ENCODE assay signal across 16 cellular contexts in genomic region chrX:124234348-124234747, GRCh38.
DNase-seq lines count a peak whose midpoint lies in the region; TF ChIP-seq lines count a peak whose summit lies in the region.
"Had no signal": no experiment of that assay in that cellular context is flagged by ENCODE, and none has a peak within 500 bp of the region (broad histone marks: within the 10 kb centered on the region; RNA-seq: fewer than 3 reads in every experiment).

No MANE protein-coding gene starts in this region.

- H3K27me3 ChIP-seq in hepatocyte = no peaks in the 10 kb centered on the region
- H3K27me3 ChIP-seq in rectal smooth muscle tissue (ENCODE audit: control insufficient read depth, insufficient read depth, low read length) = no peaks in the 10 kb centered on the region
- no peaks in the 10 kb centered on the region for H3K27me3 ChIP-seq in osteoblast (ENCODE audit: insufficient read depth, low read length)

- no peaks in the 10 kb centered on the region for H3K36me3 Mint-ChIP-seq in type B pancreatic cell
- no peaks in the 10 kb centered on the region for H3K36me3 Mint-ChIP-seq in activated CD4-positive, alpha-beta T cell treated with anti-CD3 and anti-CD28 coated beads, Interleukin-2, amount 10 ng/mL, durations not matched to agents 7 days and 5 days (ENCODE audit: low read depth)
- H3K36me3 Mint-ChIP-seq in nephron progenitor cell (ENCODE audit: low read depth) = no peaks in the 10 kb centered on the region
- H3K36me3 Mint-ChIP-seq: CD4-positive, alpha-beta memory T cell had no signal

- H3K27ac ChIP-seq in hepatocyte (no peak overlapping the region), rectal smooth muscle tissue (ENCODE audit: low read depth, low read length) (peak overlapping the region; percentile 23), osteoblast (ENCODE audit: low read depth, low read length) (no peak overlapping the region)
- H3K27ac ChIP-seq: GM23248 had no signal

- H3K4me1 Mint-ChIP-seq in type B pancreatic cell (ENCODE audit: unreplicated experiment) (peaks cover 4% of the 10 kb centered on the region), nephron progenitor cell (peaks cover 10% of the 10 kb centered on the region)
- H3K4me1 Mint-ChIP-seq in activated CD4-positive, alpha-beta T cell treated with anti-CD3 and anti-CD28 coated beads, Interleukin-2, amount 10 ng/mL, durations not matched to agents 7 days and 5 days = peaks cover 41% of the 10 kb centered on the region

- H3K9me2 ChIP-seq in hepatocyte (replicated peaks; ENCODE audit: insufficient read depth) = no peaks in the 10 kb centered on the region

- H3K4me3 Mint-ChIP-seq in type B pancreatic cell (no peak overlapping the region), nephron progenitor cell (no peak overlapping the region)
- no peak overlapping the region for H3K4me3 Mint-ChIP-seq in activated CD4-positive, alpha-beta T cell treated with anti-CD3 and anti-CD28 coated beads, Interleukin-2, amount 10 ng/mL, durations not matched to agents 7 days and 5 days
- H3K4me3 Mint-ChIP-seq: CD4-positive, alpha-beta memory T cell had no signal

- 44% methylated on average over 8 of the region's 8 CpGs for WGBS in hepatocyte (ENCODE audit: low lambda C conversion rate, missing lambda C conversion rate)

- H3K9me3 ChIP-seq in hepatocyte (ENCODE audit: low read depth) = no peaks in the 10 kb centered on the region
- no peaks in the 10 kb centered on the region for H3K9me3 ChIP-seq in osteoblast (ENCODE audit: low read depth, low read length)

- no peak for TF ChIP-seq CTCF in hepatocyte (IDR thresholded peaks at IDR 0.05; ENCODE audit: poor library complexity)
- TF ChIP-seq CTCF in type B pancreatic cell (conservative IDR thresholded peaks at IDR 0.05) = no peak
- TF ChIP-seq CTCF in nephron progenitor cell (IDR thresholded peaks at IDR 0.05) = no peak
- TF ChIP-seq CTCF in osteoblast (IDR thresholded peaks at IDR 0.05; ENCODE audit: extremely low read depth, low read depth, low read length) = no peak

- no peak overlapping the region for H3K9ac ChIP-seq in rectal smooth muscle tissue (ENCODE audit: low read length)
- H3K9ac ChIP-seq: GM23248 had no signal

- H4K20me1 ChIP-seq in hepatocyte (ENCODE audit: insufficient read depth, poor library complexity, severe bottlenecking) (no peaks in the 10 kb centered on the region), osteoblast (ENCODE audit: insufficient read depth, low read length) (no peaks in the 10 kb centered on the region)

- H3K4me1 ChIP-seq in hepatocyte (ENCODE audit: insufficient read depth) (no peaks in the 10 kb centered on the region), rectal smooth muscle tissue (ENCODE audit: control insufficient read depth, insufficient read depth, low read length) (peaks cover 2% of the 10 kb centered on the region), osteoblast (ENCODE audit: insufficient read depth, low read length) (no peaks in the 10 kb centered on the region)

- H3K4me2 ChIP-seq in hepatocyte = peak overlapping the region; percentile 44
- H3K4me2 ChIP-seq in osteoblast (ENCODE audit: insufficient read depth, low read length) = no peak overlapping the region

- H3K36me3 ChIP-seq in hepatocyte (replicated peaks; ENCODE audit: insufficient read depth, low read depth) (no peaks in the 10 kb centered on the region), rectal smooth muscle tissue (ENCODE audit: control insufficient read depth, insufficient read depth, low read length) (no peaks in the 10 kb centered on the region), osteoblast (ENCODE audit: insufficient read depth, low read length) (no peaks in the 10 kb centered on the region)

- CTCF ChIA-PET in activated CD4-positive, alpha-beta T cell treated with anti-CD3 and anti-CD28 coated beads, Interleukin-2, amount 10 ng/mL, durations not matched to agents 7 days and 5 days (lab: Charles Lee) = no interaction called here

- H2AFZ ChIP-seq in hepatocyte (no peak overlapping the region), osteoblast (ENCODE audit: low read length) (no peak overlapping the region)
- H2AFZ ChIP-seq: GM23248 had no signal

- H3K27ac Mint-ChIP-seq in type B pancreatic cell (peak overlapping the region; percentile 22), nephron progenitor cell (no peak overlapping the region)
- H3K27ac Mint-ChIP-seq in activated CD4-positive, alpha-beta T cell treated with anti-CD3 and anti-CD28 coated beads, Interleukin-2, amount 10 ng/mL, durations not matched to agents 7 days and 5 days = no peak overlapping the region

- DNase-seq in amniotic epithelial cell (ENCODE audit: low read depth) (peak; percentile 28), hepatocyte (ENCODE audit: low spot score) (no peak), type B pancreatic cell (ENCODE audit: extremely low spot score, unreplicated experiment) (no peak), nephron progenitor cell (no peak), osteoblast (ENCODE audit: insufficient read length, low spot score, missing footprints) (no peak)
- no peak for DNase-seq in activated CD4-positive, alpha-beta T cell treated with anti-CD3 and anti-CD28 coated beads for 4 hours
- DNase-seq in activated CD4-positive, alpha-beta T cell treated with anti-CD3 and anti-CD28 coated beads, Interleukin-2, amount 10 ng/mL, durations not matched to agents 7 days and 5 days = no peak
- DNase-seq: C1 segment of cervical spinal cord; CD4-positive, alpha-beta memory T cell; COR-L47; DMS153; DND-41; GM23248; H7; HCEC 1CT had no signal

- POLR2A ChIA-PET in activated CD4-positive, alpha-beta T cell treated with anti-CD3 and anti-CD28 coated beads, Interleukin-2, amount 10 ng/mL, durations not matched to agents 7 days and 5 days (lab: Charles Lee) = no interaction called here

- H3K4me3 ChIP-seq in hepatocyte (no peak overlapping the region), rectal smooth muscle tissue (ENCODE audit: low read length) (no peak overlapping the region), osteoblast (ENCODE audit: insufficient read depth, low read length) (no peak overlapping the region)
- H3K4me3 ChIP-seq: GM23248 had no signal

- peaks cover 18% of the 10 kb centered on the region for H3K27me3 Mint-ChIP-seq in type B pancreatic cell
- no peaks in the 10 kb centered on the region for H3K27me3 Mint-ChIP-seq in activated CD4-positive, alpha-beta T cell treated with anti-CD3 and anti-CD28 coated beads, Interleukin-2, amount 10 ng/mL, durations not matched to agents 7 days and 5 days
- peaks cover 13% of the 10 kb centered on the region for H3K27me3 Mint-ChIP-seq in nephron progenitor cell (ENCODE audit: low read depth, poor library complexity)
- H3K27me3 Mint-ChIP-seq: CD4-positive, alpha-beta memory T cell had no signal

- H3K9me3 Mint-ChIP-seq in type B pancreatic cell (no peaks in the 10 kb centered on the region), nephron progenitor cell (peaks cover 7% of the 10 kb centered on the region)
- H3K9me3 Mint-ChIP-seq in activated CD4-positive, alpha-beta T cell treated with anti-CD3 and anti-CD28 coated beads, Interleukin-2, amount 10 ng/mL, durations not matched to agents 7 days and 5 days = no peaks in the 10 kb centered on the region
- H3K9me3 Mint-ChIP-seq: CD4-positive, alpha-beta memory T cell had no signal

- H3K79me2 ChIP-seq in hepatocyte = no peaks in the 10 kb centered on the region
- H3K79me2 ChIP-seq in osteoblast (ENCODE audit: insufficient read depth, low read length) = no peaks in the 10 kb centered on the region
